In the genomic region with DNA sequence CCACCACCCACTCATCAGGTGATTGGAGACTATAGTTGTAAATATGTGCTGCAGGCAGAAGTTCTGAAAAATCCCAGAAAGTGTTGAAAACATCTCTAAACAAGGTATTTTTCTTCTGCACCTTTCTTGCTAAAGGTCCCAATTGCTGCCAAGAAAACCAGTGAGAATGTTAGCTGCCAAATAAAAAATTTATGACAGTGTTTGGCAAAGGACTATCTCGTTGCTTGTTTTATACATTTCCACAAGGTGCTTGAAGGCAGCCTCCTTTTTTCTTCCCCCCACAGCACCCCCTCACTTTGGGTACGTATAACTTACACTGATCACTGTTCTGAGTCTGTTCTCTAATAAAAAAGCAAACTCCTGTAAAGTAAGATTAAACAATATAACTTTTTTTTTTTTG, we compare ENCODE assay signal across 16 cellular contexts.
DNase-seq lines count a peak whose midpoint lies in the region; ATAC-seq and TF ChIP-seq lines count a peak whose summit lies in the region.
"Had no signal": no experiment of that assay in that cellular context is flagged by ENCODE, and none has a peak within 500 bp of the region (broad histone marks: within the 10 kb centered on the region; RNA-seq: fewer than 3 reads in every experiment).

No MANE protein-coding gene starts in this region.

- intact Hi-C loops in heart right ventricle (cut with DNase I): no loop called here

- DNase-seq in right atrium auricular region (ENCODE audit: low spot score) (peak; percentile 16), heart right ventricle (no peak), islet precursor cell (peak; percentile 12)
- no peak for DNase-seq in activated T-cell treated with anti-CD3 and anti-CD28 coated beads, Interleukin-2, amount 50 U/mL, for 1 hour
- DNase-seq: AML-193; Caco-2; CD4-positive, alpha-beta T cell; HCEC 1CT; HFFc6 had no signal

- H3K9me3 ChIP-seq in right atrium auricular region: peaks cover 0 to 16% of the 10 kb centered on the region in 2 donors
- H3K9me3 ChIP-seq in heart right ventricle: peaks cover 0 to 15% (median 6%) of the 10 kb centered on the region in 11 donors

- H3K27ac ChIP-seq in right atrium auricular region: no peak overlapping the region
- no peak overlapping the region for H3K27ac ChIP-seq in heart right ventricle
- H3K27ac ChIP-seq: 22Rv1, A549 had no signal

- peaks cover 14% of the 10 kb centered on the region for H3K36me3 Mint-ChIP-seq in nephron (ENCODE audit: low read depth)

- WGBS in heart right ventricle, 2 donors: 92 to 95% methylated on average over 2 of the region's 2 CpGs

- no peak for TF ChIP-seq CTCF in right atrium auricular region (IDR thresholded peaks at IDR 0.05)
- TF ChIP-seq CTCF in heart right ventricle (IDR thresholded peaks at IDR 0.05): no peak
- TF ChIP-seq CTCF in nephron (IDR thresholded peaks at IDR 0.05; ENCODE audit: unreplicated experiment in 3 of 3): no peak

- peaks cover 38% of the 10 kb centered on the region for H3K4me1 Mint-ChIP-seq in nephron

- H3K27ac Mint-ChIP-seq in nephron: peak overlapping the region; percentile 68 to 77 (median 75)
- H3K27ac Mint-ChIP-seq: CD4-positive, alpha-beta T cell; GM23338; HFFc6 had no signal

- H3K4me3 Mint-ChIP-seq in nephron: no peak overlapping the region
- H3K4me3 Mint-ChIP-seq: CD4-positive, alpha-beta T cell; GM23338; HFFc6 had no signal

- no peaks in the 10 kb centered on the region for H3K27me3 ChIP-seq in right atrium auricular region
- no peaks in the 10 kb centered on the region for H3K27me3 ChIP-seq in heart right ventricle

- H3K9me3 Mint-ChIP-seq in nephron: peaks cover 20% of the 10 kb centered on the region
- H3K9me3 Mint-ChIP-seq: GM23338 had no signal

- H3K27me3 Mint-ChIP-seq in nephron (ENCODE audit: low read depth): no peaks in the 10 kb centered on the region
- H3K27me3 Mint-ChIP-seq: CD4-positive, alpha-beta T cell had no signal

- no peak for ATAC-seq in heart right ventricle
- no peak for ATAC-seq in GM18868 (IDR thresholded peaks at IDR 0.05; ENCODE audit: unreplicated experiment)
- ATAC-seq in HG03135 (IDR thresholded peaks at IDR 0.05; ENCODE audit: unreplicated experiment): no peak
- ATAC-seq: A549, HepG2 had no signal

- no peaks in the 10 kb centered on the region for H3K36me3 ChIP-seq in right atrium auricular region
- H3K36me3 ChIP-seq in heart right ventricle: no peaks in the 10 kb centered on the region

- H3K4me3 ChIP-seq in right atrium auricular region (no peak overlapping the region), heart right ventricle (no peak overlapping the region)
- H3K4me3 ChIP-seq: A549, GM23338 had no signal

- peaks cover 0 to 13% of the 10 kb centered on the region in 2 donors for H3K4me1 ChIP-seq in right atrium auricular region
- H3K4me1 ChIP-seq in heart right ventricle: peaks cover 0 to 15% (median 6%) of the 10 kb centered on the region in 9 donors

Comparison
In these comparisons a context has a peak if more than half of its experiments do, and no peak if none do; other contexts are left out.
1. DNase-seq: peak in right atrium auricular region (single experiment) and islet precursor cell (single experiment); none in heart right ventricle (0 of 2) and activated T-cell treated with anti-CD3 and anti-CD28 coated beads, Interleukin-2, amount 50 U/mL, for 1 hour (single experiment).